1 cellular context compared by ENCODE assay signal in the genomic region with DNA sequence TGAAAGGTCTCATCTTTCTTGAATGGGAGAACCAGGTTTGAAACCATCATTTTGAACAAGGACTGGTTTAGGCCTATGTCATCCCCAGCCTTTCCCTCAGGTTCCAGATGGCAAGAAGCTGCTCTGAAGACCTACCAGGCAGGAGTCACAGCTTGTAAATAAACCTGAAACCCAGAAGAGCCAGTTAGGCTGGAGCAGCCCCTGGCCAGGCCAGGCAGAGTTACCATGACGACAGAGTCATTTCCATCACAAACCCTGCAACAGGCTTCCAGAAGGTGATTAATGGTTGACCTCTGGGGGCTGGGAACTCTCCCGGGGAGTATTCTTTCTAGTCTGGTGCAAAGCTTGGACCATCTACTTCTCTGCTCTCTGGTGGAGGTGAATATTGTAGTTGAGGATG.
TF ChIP-seq lines count a peak whose summit lies in the region.

No MANE protein-coding gene starts in this region.

TF ChIP-seq in WTC11, 78 proteins besides CTCF, POLR2A, EP300 and RAD21 (continued from another document):
- TF ChIP-seq ATF2 (CRISPR knock-in tag; IDR thresholded peaks at IDR 0.05; ENCODE audit: borderline replicate concordance, low read depth): no peak
- TF ChIP-seq SMAD3 (CRISPR knock-in tag; IDR thresholded peaks at IDR 0.05; ENCODE audit: borderline replicate concordance): no peak
- TF ChIP-seq, protein P1, sequence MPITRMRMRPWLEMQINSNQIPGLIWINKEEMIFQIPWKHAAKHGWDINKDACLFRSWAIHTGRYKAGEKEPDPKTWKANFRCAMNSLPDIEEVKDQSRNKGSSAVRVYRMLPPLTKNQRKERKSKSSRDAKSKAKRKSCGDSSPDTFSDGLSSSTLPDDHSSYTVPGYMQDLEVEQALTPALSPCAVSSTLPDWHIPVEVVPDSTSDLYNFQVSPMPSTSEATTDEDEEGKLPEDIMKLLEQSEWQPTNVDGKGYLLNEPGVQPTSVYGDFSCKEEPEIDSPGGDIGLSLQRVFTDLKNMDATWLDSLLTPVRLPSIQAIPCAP (CRISPR knock-in tag; IDR thresholded peaks at IDR 0.05): no peak
- no peak for TF ChIP-seq ZNF512 (CRISPR knock-in tag; IDR thresholded peaks at IDR 0.05; ENCODE audit: borderline replicate concordance)
- TF ChIP-seq ELF4 (CRISPR knock-in tag; IDR thresholded peaks at IDR 0.05; ENCODE audit: low read depth): no peak
- no peak for TF ChIP-seq TEAD4 (CRISPR knock-in tag; IDR thresholded peaks at IDR 0.05)
- TF ChIP-seq ZNF263 (CRISPR knock-in tag; IDR thresholded peaks at IDR 0.05; ENCODE audit: low read depth): no peak
- no peak for TF ChIP-seq ZNF121 (CRISPR knock-in tag; IDR thresholded peaks at IDR 0.05)
